ENCODE assay signal across 20 cellular contexts in the genomic region with DNA sequence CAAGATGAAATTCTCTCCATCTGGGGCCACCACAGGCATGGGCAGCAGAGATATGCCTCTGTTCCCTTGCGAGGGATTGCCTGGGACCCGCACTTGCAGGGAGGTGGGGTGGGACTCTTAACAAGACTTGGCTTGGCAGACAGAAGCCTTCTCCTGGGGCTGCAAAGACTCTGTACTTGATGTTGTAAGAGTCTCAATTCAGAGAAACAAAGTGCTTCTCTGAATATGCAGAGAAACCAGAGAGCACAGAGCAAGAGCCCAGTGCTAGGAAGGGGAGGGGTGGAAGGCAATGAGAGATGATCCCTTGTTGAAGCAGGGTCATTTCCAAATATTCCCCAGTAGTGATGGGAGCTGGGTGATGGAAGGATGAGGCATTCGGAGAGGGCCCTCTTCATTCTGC. TPM values are rescaled to one million over a fixed set of nuclear protein-coding genes. Genes with fewer than 3 reads are reported as not detected.
DNase-seq lines count a peak whose midpoint lies in the region; ATAC-seq and TF ChIP-seq lines count a peak whose summit lies in the region.
"Had no signal": no experiment of that assay in that cellular context is flagged by ENCODE, and none has a peak within 500 bp of the region (broad histone marks: within the 10 kb centered on the region; RNA-seq: fewer than 3 reads in every experiment).

No MANE protein-coding gene starts in this region.

- H3K9me2 ChIP-seq in GM23338 (ENCODE audit: insufficient read depth), result no peaks in the 10 kb centered on the region

- no peak overlapping the region for H3K27ac Mint-ChIP-seq in GM23338
- H3K27ac Mint-ChIP-seq in nephron progenitor cell, result no peak overlapping the region

- no peaks in the 10 kb centered on the region for H3K9me3 Mint-ChIP-seq in GM23338
- no peaks in the 10 kb centered on the region for H3K9me3 Mint-ChIP-seq in nephron progenitor cell
- H3K9me3 Mint-ChIP-seq: naive B cell had no signal

- no peak for TF ChIP-seq CTCF in GM23338 (conservative IDR thresholded peaks at IDR 0.05; ENCODE audit: low read depth in 2 of 2)
- no peak for TF ChIP-seq CTCF in epithelial cell of esophagus (IDR thresholded peaks at IDR 0.05; ENCODE audit: insufficient read depth, low read depth, low read length, missing control alignments)
- no peak for TF ChIP-seq CTCF in nephron progenitor cell (IDR thresholded peaks at IDR 0.05)

- no peak overlapping the region for H3K4me2 ChIP-seq in GM23338

- 0 out of 2 replicates have a peak, but pooled peaks cover 5% of the 10 kb centered on the region for H3K4me1 ChIP-seq in GM23338 (ENCODE audit: insufficient read depth)
- H3K4me1 ChIP-seq: prostate gland had no signal

- H3K36me3 ChIP-seq in GM23338 (ENCODE audit: insufficient read depth), result no peaks in the 10 kb centered on the region
- H3K36me3 ChIP-seq: prostate gland had no signal

- no peak overlapping the region for H3K27ac ChIP-seq in GM23338 (ENCODE audit: low read depth)
- H3K27ac ChIP-seq: GM23248, prostate gland had no signal

- no peaks in the 10 kb centered on the region; the same call in 2 of the 3 replicates for H3K36me3 Mint-ChIP-seq in GM23338 (ENCODE audit: low read depth)
- H3K36me3 Mint-ChIP-seq in nephron progenitor cell (ENCODE audit: low read depth), result no peaks in the 10 kb centered on the region
- H3K36me3 Mint-ChIP-seq: naive B cell had no signal

- H3K4me1 Mint-ChIP-seq in GM23338, result peaks cover 10% of the 10 kb centered on the region; the same call in 2 of the 3 replicates
- H3K4me1 Mint-ChIP-seq in nephron progenitor cell, result peaks cover 14% of the 10 kb centered on the region

- H3K79me2 ChIP-seq in GM23338 (replicated peaks; ENCODE audit: insufficient read depth), result no peaks in the 10 kb centered on the region

- H3K4me3 ChIP-seq in GM23338, result no peak overlapping the region
- H3K4me3 ChIP-seq in epithelial cell of esophagus (ENCODE audit: low read length), result peak overlapping the region; percentile 73
- H3K4me3 ChIP-seq: GM23248, prostate gland had no signal

- no peak for ATAC-seq in GM23338
- ATAC-seq: left colon; stimulated activated naive CD8-positive, alpha-beta T cell treated with anti-CD3 and anti-CD28 coated beads, Interleukin-15, Interleukin-2, amounts not matched to agents 100 U/mL and 50 U/mL, for 24 hours had no signal

- DNase-seq in AG08395 (ENCODE audit: low spot score) (peak; percentile 0), GM23338 (ENCODE audit: low spot score) (no peak), epithelial cell of esophagus (ENCODE audit: low read depth) (no peak), nephron progenitor cell (no peak), NCI-H748 (lab: John Stamatoyannopoulos, UW; ENCODE audit: unreplicated experiment) (no peak), SIG-M5 treated with dmso at 0.1 percent for 504 hours (lab: John Stamatoyannopoulos, UW; ENCODE audit: unreplicated experiment) (no peak), NCI-H2029 treated with DMSO at 0.1 percent for 48 hours (lab: John Stamatoyannopoulos, UW) (no peak), NOMO-1 (lab: John Stamatoyannopoulos, UW; ENCODE audit: unreplicated experiment in 2 of 2) (no peak)
- DNase-seq: activated CD4-positive, alpha-beta T cell treated with anti-CD3 and anti-CD28 coated beads for 4 hours; activated CD8-positive, alpha-beta memory T cell treated with anti-CD3 and anti-CD28 coated beads, Interleukin-2, amount 50 U/mL, for 4 hours; activated naive CD4-positive, alpha-beta T cell treated with Interleukin-2 at 50 U/mL for 16 hours; GDM1; GM23248; naive B cell; NCI-H1105; SHP77; stimulated activated naive CD8-positive, alpha-beta T cell treated with anti-CD3 and anti-CD28 coated beads, Interleukin-15, Interleukin-2, amounts not matched to agents 100 U/mL and 50 U/mL, for 24 hours; T1000 had no signal

- no peaks in the 10 kb centered on the region for H4K20me1 ChIP-seq in GM23338 (replicated peaks; ENCODE audit: insufficient read depth)

- H3K4me3 Mint-ChIP-seq in GM23338 (0 out of 3 replicates have a peak overlapping the region, but pooled peaks have one; percentile 2), nephron progenitor cell (peak overlapping the region; percentile 31)

- H3K27me3 Mint-ChIP-seq in GM23338 (ENCODE audit: insufficient read depth, low read depth, poor library complexity) (peaks cover 43% of the 10 kb centered on the region), nephron progenitor cell (ENCODE audit: low read depth, poor library complexity) (peaks cover 97% of the 10 kb centered on the region)

- H2AFZ ChIP-seq in GM23338, result no peak overlapping the region
- H2AFZ ChIP-seq: GM23248 had no signal

- H3F3A ChIP-seq in GM23338 (replicated peaks; ENCODE audit: low read depth), result peaks cover 11% of the 10 kb centered on the region

- peaks cover 74% of the 10 kb centered on the region for H3K27me3 ChIP-seq in GM23338 (ENCODE audit: insufficient read depth)

TF ChIP-seq in GM23338, 12 proteins besides CTCF, POLR2A, EP300 and RAD21:
- TF ChIP-seq REST (IDR thresholded peaks at IDR 0.05; ENCODE audit: unreplicated experiment) (no peak), ZNF331 (CRISPR knock-in tag; IDR thresholded peaks at IDR 0.05; ENCODE audit: low read depth) (no peak), EZH2phosphoT487 (IDR thresholded peaks at IDR 0.05; ENCODE audit: unreplicated experiment) (no peak), NANOG (IDR thresholded peaks at IDR 0.05; ENCODE audit: borderline replicate concordance) (no peak), POLR2AphosphoS5 (IDR thresholded peaks at IDR 0.05; ENCODE audit: low read depth) (no peak)
TF ChIP-seq in GM23338: peak in this region for 0.

RNA-seq across cellular contexts. Expression of gene MMP28, which starts 2.2 kb away (rescaled TPM):
- not detected in 2 replicates for total RNA-seq in GM23338 (2014; rRNA removed; shearing (Covaris generic))
- not detected in 2 replicates for polyA plus RNA-seq in GM23338 (2016; fragmentation: Nextera tagmentation; extraction: Ambion mirVana)
- total RNA-seq: GM23248 had no signal
- polyA plus RNA-seq: GM23248 had no signal

RNA-seq across cellular contexts. Expression of gene TAF15, which starts 16.0 kb away (rescaled TPM):
- total RNA-seq in GM23338 (2014; rRNA removed; shearing (Covaris generic)), result 109 and 148 TPM in 2 replicates
- polyA plus RNA-seq in GM23338 (2016; fragmentation: Nextera tagmentation; extraction: Ambion mirVana), result 28.2 and 33.8 TPM in 2 replicates

RNA-seq across cellular contexts. Expression of gene C17orf50, which starts 32.6 kb away (rescaled TPM):
- total RNA-seq in GM23338 (2014; rRNA removed; shearing (Covaris generic)), result 1.6 TPM in 1 of 2 replicates, not detected in the other
- polyA plus RNA-seq in GM23338 (2016; fragmentation: Nextera tagmentation; extraction: Ambion mirVana), result 0.37 and 0.74 TPM in 2 replicates
- total RNA-seq: GM23248, left colon had no signal
- polyA plus RNA-seq: GM23248 had no signal

RNA-seq across cellular contexts. Expression of gene GAS2L2, which starts 40.2 kb away (rescaled TPM):
- total RNA-seq in GM23338 (2014; rRNA removed; shearing (Covaris generic)), result not detected in 2 replicates
- polyA plus RNA-seq in GM23338 (2016; fragmentation: Nextera tagmentation; extraction: Ambion mirVana), result 0.06 TPM in 1 of 2 replicates, not detected in the other
- total RNA-seq: GM23248, prostate gland had no signal
- polyA plus RNA-seq: GM23248 had no signal
